In the genomic region with DNA sequence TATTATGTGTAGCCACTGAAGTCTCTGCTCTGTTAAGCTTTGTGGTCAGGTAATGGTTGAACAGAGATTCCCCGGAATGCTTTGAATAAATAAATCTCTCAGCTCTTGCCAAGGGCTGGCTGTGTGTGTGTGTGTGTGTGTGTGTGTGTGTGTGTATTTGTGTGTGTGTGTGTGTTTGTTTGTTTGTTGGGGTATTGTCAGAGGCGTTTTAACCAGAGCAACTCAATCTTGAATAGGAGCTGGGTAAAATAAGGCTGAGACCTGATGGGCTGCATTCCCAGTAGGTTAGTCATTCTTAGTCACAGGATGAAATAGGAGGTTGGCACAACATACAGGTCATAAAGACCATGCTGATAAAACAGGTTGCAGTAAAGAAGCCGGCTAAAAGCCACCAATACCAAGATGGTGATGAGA, we compare ENCODE assay signal across 13 cellular contexts.
DNase-seq lines count a peak whose midpoint lies in the region; ATAC-seq and TF ChIP-seq lines count a peak whose summit lies in the region.
"Had no signal": no experiment of that assay in that cellular context is flagged by ENCODE, and none has a peak within 500 bp of the region (broad histone marks: within the 10 kb centered on the region; RNA-seq: fewer than 3 reads in every experiment).

No MANE protein-coding gene starts in this region.

- TF ChIP-seq CTCF in RWPE2 (IDR thresholded peaks at IDR 0.05; ENCODE audit: poor library complexity, severe bottlenecking): no peak
- no peak for TF ChIP-seq CTCF in fibroblast of pulmonary artery (IDR thresholded peaks at IDR 0.05; ENCODE audit: low read length, missing control alignments)
- TF ChIP-seq CTCF in spleen (IDR thresholded peaks at IDR 0.05 in 8 of 11, conservative IDR thresholded peaks at IDR 0.05 in 3 of 11): no peak

- TF ChIP-seq POLR2A in spleen (IDR thresholded peaks at IDR 0.05): no peak

- H3K27ac ChIP-seq in RWPE2 (ENCODE audit: poor library complexity, severe bottlenecking) (no peak overlapping the region), spleen (no peak overlapping the region)
- H3K27ac ChIP-seq: Peyer's patch had no signal

- no peaks in the 10 kb centered on the region for H3K36me3 ChIP-seq in RWPE2 (ENCODE audit: low read depth)
- no peaks in the 10 kb centered on the region for H3K36me3 ChIP-seq in spleen
- H3K36me3 ChIP-seq: Peyer's patch had no signal

- H3K4me3 ChIP-seq in RWPE2 (ENCODE audit: severe bottlenecking): no peak overlapping the region
- H3K4me3 ChIP-seq in fibroblast of pulmonary artery (replicated peaks; ENCODE audit: low read depth, low read length): no peak overlapping the region
- H3K4me3 ChIP-seq in spleen: no peak overlapping the region
- H3K4me3 ChIP-seq: Peyer's patch had no signal

- H3K9me3 ChIP-seq in RWPE2 (ENCODE audit: severe bottlenecking) (no peaks in the 10 kb centered on the region), spleen (no peaks in the 10 kb centered on the region)
- H3K9me3 ChIP-seq: Peyer's patch had no signal

- peak; percentile 30 for DNase-seq in HK-2 (ENCODE audit: unreplicated experiment)
- DNase-seq in RWPE2 (ENCODE audit: low spot score): no peak
- DNase-seq in fibroblast of pulmonary artery (ENCODE audit: low read depth): peak; percentile 27
- DNase-seq in ureter (ENCODE audit: low spot score): peak; percentile 57
- DNase-seq in SKM-1 (lab: John Stamatoyannopoulos, UW; ENCODE audit: unreplicated experiment): no peak
- DNase-seq in NCI-H187 treated with DMSO at 0.1 percent for 48 hours (lab: John Stamatoyannopoulos, UW): no peak
- DNase-seq in spleen: no peak
- DNase-seq: GF-D8, H7, natural killer cell, NCI-H1092 treated with DMSO at 0.1 percent for 48 hours had no signal

- WGBS in spleen, 5 donors: 78 to 91% (median 89%) methylated on average over 3 of the region's 3 CpGs

- H3K4me1 ChIP-seq in RWPE2 (ENCODE audit: insufficient read depth, poor library complexity, severe bottlenecking) (peaks cover 3% of the 10 kb centered on the region), spleen (no peaks in the 10 kb centered on the region)

- H3K27me3 ChIP-seq in RWPE2 (ENCODE audit: insufficient read depth, poor library complexity, severe bottlenecking) (no peaks in the 10 kb centered on the region), spleen (replicated peaks in 1 of 7) (no peaks in the 10 kb centered on the region)
- H3K27me3 ChIP-seq: Peyer's patch had no signal

- ATAC-seq in RWPE2 (ENCODE audit: low read depth): peak; percentile 87
- ATAC-seq: activated CD4-positive, CD25-positive, alpha-beta regulatory T cell treated with anti-CD3 and anti-CD28 coated beads, Interleukin-2, amount 50 U/mL, for 24 hours; natural killer cell had no signal

- intact Hi-C loops in spleen (cut with DNase I; ENCODE audit: low total_unique reads): no loop called here

Comparison
In these comparisons a context has a peak if more than half of its experiments do, and no peak if none do; other contexts are left out.
1. DNase-seq: peak in HK-2 (single experiment), fibroblast of pulmonary artery (single experiment) and ureter (single experiment); none in RWPE2 (single experiment), SKM-1 (single experiment), NCI-H187 treated with DMSO at 0.1 percent for 48 hours (single experiment) and spleen (single experiment).